In the genomic region with DNA sequence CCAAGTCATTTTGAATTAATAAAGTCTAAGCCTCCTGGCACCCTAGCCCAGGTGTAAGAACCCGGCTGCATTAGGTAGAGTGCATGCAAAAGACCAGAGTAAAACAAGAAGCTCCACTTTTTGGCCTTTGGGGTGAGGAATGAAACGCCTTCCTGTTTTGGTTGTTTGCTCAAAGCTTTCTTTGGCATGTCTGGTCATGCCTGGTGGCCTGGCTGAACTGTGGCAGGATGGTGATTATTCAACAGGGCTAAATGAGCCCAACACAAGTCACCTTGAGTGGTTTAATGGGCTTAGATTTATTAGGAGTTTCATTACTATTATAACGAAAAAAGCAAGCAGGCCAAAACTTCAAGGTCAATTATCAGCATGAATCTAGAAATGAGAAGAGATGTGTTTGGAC, we compare ENCODE assay signal across 10 cellular contexts. TPM values are rescaled to one million over a fixed set of nuclear protein-coding genes. Genes with fewer than 3 reads are reported as not detected.
DNase-seq lines count a peak whose midpoint lies in the region; ATAC-seq and TF ChIP-seq lines count a peak whose summit lies in the region.
"Had no signal": no experiment of that assay in that cellular context is flagged by ENCODE, and none has a peak within 500 bp of the region (broad histone marks: within the 10 kb centered on the region; RNA-seq: fewer than 3 reads in every experiment).

No MANE protein-coding gene starts in this region.

- H3K9me3 Mint-ChIP-seq in CD4-positive, alpha-beta T cell, result no peaks in the 10 kb centered on the region
- no peaks in the 10 kb centered on the region for H3K9me3 Mint-ChIP-seq in activated T-helper 2 cell treated with anti-CD3 and anti-CD28 coated beads, Interferon-gamma antibody, Interleukin-2, Interleukin-4, amounts not matched to agents 10 μg/mL and 5 μg/mL and 100 μg/mL, durations not matched to agents 14 hours and 24 hours and 36 hours

- DNase-seq in DMS53 (lab: John Stamatoyannopoulos, UW) (peak; percentile 71), HT1080 (ENCODE audit: low read depth) (peak; percentile 52), left lung (no peak)
- DNase-seq in CD4-positive, alpha-beta T cell, result no peak
- no peak for DNase-seq in activated T-helper 2 cell treated with anti-CD3 and anti-CD28 coated beads, Interferon-gamma antibody, Interleukin-2, Interleukin-4, amounts not matched to agents 10 μg/mL and 5 μg/mL and 100 μg/mL, durations not matched to agents 14 hours and 24 hours and 36 hours (ENCODE audit: low spot score)

- no peaks in the 10 kb centered on the region for H3K9me3 ChIP-seq in left lung
- H3K9me3 ChIP-seq in CD4-positive, alpha-beta T cell (ENCODE audit: control insufficient read depth, low read length), result no peaks in the 10 kb centered on the region
- H3K9me3 ChIP-seq: pancreas had no signal

- POLR2A ChIA-PET in CD4-positive, alpha-beta T cell (lab: Charles Lee), result no interaction called here

- H3K4me1 Mint-ChIP-seq in CD4-positive, alpha-beta T cell (ENCODE audit: low read depth), result no peaks in the 10 kb centered on the region
- peaks cover 11% of the 10 kb centered on the region for H3K4me1 Mint-ChIP-seq in activated T-helper 2 cell treated with anti-CD3 and anti-CD28 coated beads, Interferon-gamma antibody, Interleukin-2, Interleukin-4, amounts not matched to agents 10 μg/mL and 5 μg/mL and 100 μg/mL, durations not matched to agents 14 hours and 24 hours and 36 hours (ENCODE audit: low read depth)

- peak; percentile 23 for ATAC-seq in left lung
- ATAC-seq in HG03045 (IDR thresholded peaks at IDR 0.05; ENCODE audit: unreplicated experiment), result no peak
- no peak for ATAC-seq in CD4-positive, alpha-beta T cell (ENCODE audit: poor library complexity)
- no peak for ATAC-seq in GM18511 (IDR thresholded peaks at IDR 0.05; ENCODE audit: unreplicated experiment)

- peak overlapping the region; percentile 15; the same call in 1 of the 2 replicates for H3K27ac ChIP-seq in VCaP
- peak overlapping the region in 1 of 2 donors; percentile 57 for H3K27ac ChIP-seq in left lung
- H3K27ac ChIP-seq in CD4-positive, alpha-beta T cell (ENCODE audit: low read depth, low read length), result no peak overlapping the region
- H3K27ac ChIP-seq: pancreas had no signal

- no peaks in the 10 kb centered on the region for H3K27me3 ChIP-seq in left lung
- H3K27me3 ChIP-seq in CD4-positive, alpha-beta T cell (ENCODE audit: control insufficient read depth, insufficient read depth, low read length), result no peaks in the 10 kb centered on the region
- H3K27me3 ChIP-seq: pancreas had no signal

- no peak overlapping the region for H3K4me3 Mint-ChIP-seq in CD4-positive, alpha-beta T cell
- no peak overlapping the region for H3K4me3 Mint-ChIP-seq in activated T-helper 2 cell treated with anti-CD3 and anti-CD28 coated beads, Interferon-gamma antibody, Interleukin-2, Interleukin-4, amounts not matched to agents 10 μg/mL and 5 μg/mL and 100 μg/mL, durations not matched to agents 14 hours and 24 hours and 36 hours (ENCODE audit: low read depth)

- H3K4me3 ChIP-seq in left lung, result no peak overlapping the region
- H3K4me3 ChIP-seq: pancreas had no signal

- H3K36me3 ChIP-seq in left lung, result peaks cover 0 to 25% of the 10 kb centered on the region in 2 donors

- H3K27me3 Mint-ChIP-seq in CD4-positive, alpha-beta T cell, result no peaks in the 10 kb centered on the region
- H3K27me3 Mint-ChIP-seq in activated T-helper 2 cell treated with anti-CD3 and anti-CD28 coated beads, Interferon-gamma antibody, Interleukin-2, Interleukin-4, amounts not matched to agents 10 μg/mL and 5 μg/mL and 100 μg/mL, durations not matched to agents 14 hours and 24 hours and 36 hours (ENCODE audit: low read depth), result no peaks in the 10 kb centered on the region

- no peak overlapping the region for H3K27ac Mint-ChIP-seq in CD4-positive, alpha-beta T cell
- no peak overlapping the region for H3K27ac Mint-ChIP-seq in activated T-helper 2 cell treated with anti-CD3 and anti-CD28 coated beads, Interferon-gamma antibody, Interleukin-2, Interleukin-4, amounts not matched to agents 10 μg/mL and 5 μg/mL and 100 μg/mL, durations not matched to agents 14 hours and 24 hours and 36 hours

- intact Hi-C loops in left lung (cut with DNase I), result no loop called here
- intact Hi-C loops in CD4-positive, alpha-beta T cell (cut with DNase I, micrococcal nuclease), result no loop called here
- intact Hi-C loops in activated T-helper 2 cell treated with anti-CD3 and anti-CD28 coated beads, Interferon-gamma antibody, Interleukin-2, Interleukin-4, amounts not matched to agents 10 μg/mL and 5 μg/mL and 100 μg/mL, durations not matched to agents 14 hours and 24 hours and 36 hours (cut with micrococcal nuclease), result no loop called here

- H3K4me1 ChIP-seq in left lung, result peaks cover 10 to 28% of the 10 kb centered on the region in 2 donors

- no peak for TF ChIP-seq CTCF in VCaP (conservative IDR thresholded peaks at IDR 0.05)
- TF ChIP-seq CTCF in left lung (IDR thresholded peaks at IDR 0.05), result no peak
- no peak for TF ChIP-seq CTCF in CD4-positive, alpha-beta T cell (IDR thresholded peaks at IDR 0.05)

- H3K36me3 Mint-ChIP-seq in CD4-positive, alpha-beta T cell (ENCODE audit: low read depth), result no peaks in the 10 kb centered on the region
- H3K36me3 Mint-ChIP-seq in activated T-helper 2 cell treated with anti-CD3 and anti-CD28 coated beads, Interferon-gamma antibody, Interleukin-2, Interleukin-4, amounts not matched to agents 10 μg/mL and 5 μg/mL and 100 μg/mL, durations not matched to agents 14 hours and 24 hours and 36 hours (ENCODE audit: low read depth), result peaks cover 42% of the 10 kb centered on the region

- CTCF ChIA-PET in CD4-positive, alpha-beta T cell (lab: Charles Lee), result no interaction called here

RNA-seq across cellular contexts. Expression of a gene that starts 40.9 kb away (rescaled TPM):
- not detected in 2 replicates for total RNA-seq in HT1080 (2014; rRNA removed; shearing (Covaris generic))
- not detected in 2 replicates for polyA plus RNA-seq in HT1080 (2015; cell fraction: cytosol; rRNA removed)
- not detected in 2 replicates for polyA plus RNA-seq in HT1080 (2015; cell fraction: nucleus; rRNA removed)
- not detected for total RNA-seq in left lung
- not detected for total RNA-seq in CD4-positive, alpha-beta T cell
- total RNA-seq in activated T-helper 2 cell treated with anti-CD3 and anti-CD28 coated beads, Interferon-gamma antibody, Interleukin-2, Interleukin-4, amounts not matched to agents 10 μg/mL and 5 μg/mL and 100 μg/mL, durations not matched to agents 14 hours and 24 hours and 36 hours, result not detected in 2 replicates
- total RNA-seq: pancreas; T-helper 2 cell treated with Interferon-gamma antibody and Interleukin-4, amounts not matched to agents 100 ng/mL and 5 ng/mL, for 36 hours had no signal
- polyA plus RNA-seq: pancreas had no signal

Comparison
In these comparisons a context has a peak if more than half of its experiments do, and no peak if none do; other contexts are left out.
1. DNase-seq: peak in DMS53 (single experiment) and HT1080 (single experiment); none in left lung (0 of 2), CD4-positive, alpha-beta T cell (0 of 10) and activated T-helper 2 cell treated with anti-CD3 and anti-CD28 coated beads, Interferon-gamma antibody, Interleukin-2, Interleukin-4, amounts not matched to agents 10 μg/mL and 5 μg/mL and 100 μg/mL, durations not matched to agents 14 hours and 24 hours and 36 hours (single experiment).